Comparison of ENCODE assay signal across 1 cellular context in the genomic region with DNA sequence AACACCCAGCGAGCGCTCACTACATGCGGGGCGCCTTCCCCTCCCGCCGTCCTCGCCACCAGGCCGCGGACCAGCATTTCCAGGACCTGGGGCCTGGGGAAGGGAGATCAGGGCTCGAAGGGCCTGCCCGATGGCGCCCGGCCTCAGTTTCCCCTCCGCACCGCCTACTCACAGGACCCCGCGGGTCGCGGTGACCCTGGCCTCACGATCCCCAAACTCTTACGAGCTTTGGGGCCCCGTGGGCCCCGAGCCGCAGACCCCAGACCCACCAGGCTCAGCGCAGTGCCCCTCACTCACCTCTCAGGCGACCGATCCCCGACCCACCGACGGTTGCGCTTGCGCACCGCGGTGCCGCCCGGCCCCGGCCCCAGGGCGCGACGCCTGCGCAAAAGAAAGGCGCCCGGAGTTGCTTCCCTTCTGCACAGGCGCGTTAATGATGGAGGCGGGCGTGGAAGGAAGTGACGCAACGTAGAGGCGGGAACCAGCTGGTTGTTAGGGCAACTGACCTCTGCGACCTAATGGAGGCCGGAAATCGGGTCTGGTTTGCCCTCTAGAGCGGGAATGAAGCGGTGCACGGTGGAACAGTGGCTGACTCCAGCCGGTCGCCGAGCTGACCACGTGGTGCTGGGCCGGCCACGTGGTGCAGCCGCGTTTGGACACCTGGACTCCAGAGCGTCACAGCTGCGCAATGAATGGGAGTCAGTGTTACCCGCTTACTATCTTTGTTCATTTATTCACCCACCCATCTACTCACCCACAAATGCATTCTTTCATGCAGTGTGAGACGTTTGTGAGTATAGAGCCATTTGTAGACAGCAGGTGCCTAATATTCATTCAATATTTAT.
A peak's percentile ranks its signal among the peaks of the same experiment; 100 is the strongest.
TF ChIP-seq lines count a peak whose summit lies in the region.

A gene with protein sequence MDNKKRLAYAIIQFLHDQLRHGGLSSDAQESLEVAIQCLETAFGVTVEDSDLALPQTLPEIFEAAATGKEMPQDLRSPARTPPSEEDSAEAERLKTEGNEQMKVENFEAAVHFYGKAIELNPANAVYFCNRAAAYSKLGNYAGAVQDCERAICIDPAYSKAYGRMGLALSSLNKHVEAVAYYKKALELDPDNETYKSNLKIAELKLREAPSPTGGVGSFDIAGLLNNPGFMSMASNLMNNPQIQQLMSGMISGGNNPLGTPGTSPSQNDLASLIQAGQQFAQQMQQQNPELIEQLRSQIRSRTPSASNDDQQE (minus strand): TSS at position 338 of the 845 bp plus-strand sequence. CDS start 14,205 bp downstream, outside the sequence.

TF ChIP-seq in K562, 482 proteins besides CTCF, POLR2A, EP300 and RAD21 (continued from another document and continues in another):
- TF ChIP-seq, protein P1, sequence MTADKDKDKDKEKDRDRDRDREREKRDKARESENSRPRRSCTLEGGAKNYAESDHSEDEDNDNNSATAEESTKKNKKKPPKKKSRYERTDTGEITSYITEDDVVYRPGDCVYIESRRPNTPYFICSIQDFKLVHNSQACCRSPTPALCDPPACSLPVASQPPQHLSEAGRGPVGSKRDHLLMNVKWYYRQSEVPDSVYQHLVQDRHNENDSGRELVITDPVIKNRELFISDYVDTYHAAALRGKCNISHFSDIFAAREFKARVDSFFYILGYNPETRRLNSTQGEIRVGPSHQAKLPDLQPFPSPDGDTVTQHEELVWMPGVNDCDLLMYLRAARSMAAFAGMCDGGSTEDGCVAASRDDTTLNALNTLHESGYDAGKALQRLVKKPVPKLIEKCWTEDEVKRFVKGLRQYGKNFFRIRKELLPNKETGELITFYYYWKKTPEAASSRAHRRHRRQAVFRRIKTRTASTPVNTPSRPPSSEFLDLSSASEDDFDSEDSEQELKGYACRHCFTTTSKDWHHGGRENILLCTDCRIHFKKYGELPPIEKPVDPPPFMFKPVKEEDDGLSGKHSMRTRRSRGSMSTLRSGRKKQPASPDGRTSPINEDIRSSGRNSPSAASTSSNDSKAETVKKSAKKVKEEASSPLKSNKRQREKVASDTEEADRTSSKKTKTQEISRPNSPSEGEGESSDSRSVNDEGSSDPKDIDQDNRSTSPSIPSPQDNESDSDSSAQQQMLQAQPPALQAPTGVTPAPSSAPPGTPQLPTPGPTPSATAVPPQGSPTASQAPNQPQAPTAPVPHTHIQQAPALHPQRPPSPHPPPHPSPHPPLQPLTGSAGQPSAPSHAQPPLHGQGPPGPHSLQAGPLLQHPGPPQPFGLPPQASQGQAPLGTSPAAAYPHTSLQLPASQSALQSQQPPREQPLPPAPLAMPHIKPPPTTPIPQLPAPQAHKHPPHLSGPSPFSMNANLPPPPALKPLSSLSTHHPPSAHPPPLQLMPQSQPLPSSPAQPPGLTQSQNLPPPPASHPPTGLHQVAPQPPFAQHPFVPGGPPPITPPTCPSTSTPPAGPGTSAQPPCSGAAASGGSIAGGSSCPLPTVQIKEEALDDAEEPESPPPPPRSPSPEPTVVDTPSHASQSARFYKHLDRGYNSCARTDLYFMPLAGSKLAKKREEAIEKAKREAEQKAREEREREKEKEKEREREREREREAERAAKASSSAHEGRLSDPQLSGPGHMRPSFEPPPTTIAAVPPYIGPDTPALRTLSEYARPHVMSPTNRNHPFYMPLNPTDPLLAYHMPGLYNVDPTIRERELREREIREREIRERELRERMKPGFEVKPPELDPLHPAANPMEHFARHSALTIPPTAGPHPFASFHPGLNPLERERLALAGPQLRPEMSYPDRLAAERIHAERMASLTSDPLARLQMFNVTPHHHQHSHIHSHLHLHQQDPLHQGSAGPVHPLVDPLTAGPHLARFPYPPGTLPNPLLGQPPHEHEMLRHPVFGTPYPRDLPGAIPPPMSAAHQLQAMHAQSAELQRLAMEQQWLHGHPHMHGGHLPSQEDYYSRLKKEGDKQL (CRISPR knock-in tag; IDR thresholded peaks at IDR 0.05; ENCODE audit: borderline replicate concordance): peak; percentile 97; the same call in 1 of the 2 replicates
- TF ChIP-seq, protein P2, sequence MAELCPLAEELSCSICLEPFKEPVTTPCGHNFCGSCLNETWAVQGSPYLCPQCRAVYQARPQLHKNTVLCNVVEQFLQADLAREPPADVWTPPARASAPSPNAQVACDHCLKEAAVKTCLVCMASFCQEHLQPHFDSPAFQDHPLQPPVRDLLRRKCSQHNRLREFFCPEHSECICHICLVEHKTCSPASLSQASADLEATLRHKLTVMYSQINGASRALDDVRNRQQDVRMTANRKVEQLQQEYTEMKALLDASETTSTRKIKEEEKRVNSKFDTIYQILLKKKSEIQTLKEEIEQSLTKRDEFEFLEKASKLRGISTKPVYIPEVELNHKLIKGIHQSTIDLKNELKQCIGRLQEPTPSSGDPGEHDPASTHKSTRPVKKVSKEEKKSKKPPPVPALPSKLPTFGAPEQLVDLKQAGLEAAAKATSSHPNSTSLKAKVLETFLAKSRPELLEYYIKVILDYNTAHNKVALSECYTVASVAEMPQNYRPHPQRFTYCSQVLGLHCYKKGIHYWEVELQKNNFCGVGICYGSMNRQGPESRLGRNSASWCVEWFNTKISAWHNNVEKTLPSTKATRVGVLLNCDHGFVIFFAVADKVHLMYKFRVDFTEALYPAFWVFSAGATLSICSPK (IDR thresholded peaks at IDR 0.05; ENCODE audit: borderline replicate concordance): no peak
- TF ChIP-seq SIX5 (IDR thresholded peaks at IDR 0.05; ENCODE audit: borderline replicate concordance in 1 of 2, insufficient read depth in 1 of 2, low read depth in 1 of 2, low read length in 2 of 2): peak in 1 of 2 experiments; percentile 29; a peak in 1 of 4 replicates
- peak; percentile 38; the same call in 1 of the 2 replicates for TF ChIP-seq CBX5 (IDR thresholded peaks at IDR 0.05; ENCODE audit: borderline replicate concordance, low read depth)
- peak; percentile 53; the same call in 1 of the 2 replicates for TF ChIP-seq MEF2D (tag; conservative IDR thresholded peaks at IDR 0.05; ENCODE audit: low read depth)
- TF ChIP-seq CCNT2 (IDR thresholded peaks at IDR 0.05; ENCODE audit: borderline replicate concordance, extremely low read depth, insufficient read length, low read depth, low read length): peak; percentile 33
- TF ChIP-seq KAT7 (CRISPR knock-in tag; IDR thresholded peaks at IDR 0.05; ENCODE audit: borderline replicate concordance): peak; percentile 96; the same call in 1 of the 2 replicates
- no peak for TF ChIP-seq HEY1 (CRISPR knock-in tag; IDR thresholded peaks at IDR 0.05; ENCODE audit: borderline replicate concordance)
- no peak for TF ChIP-seq ZNF274 (IDR thresholded peaks at IDR 0.05; ENCODE audit: borderline replicate concordance, low read depth, low read length)
- peak; percentile 60 for TF ChIP-seq SIN3B (IDR thresholded peaks at IDR 0.05; ENCODE audit: low read depth)
- TF ChIP-seq, protein P3, sequence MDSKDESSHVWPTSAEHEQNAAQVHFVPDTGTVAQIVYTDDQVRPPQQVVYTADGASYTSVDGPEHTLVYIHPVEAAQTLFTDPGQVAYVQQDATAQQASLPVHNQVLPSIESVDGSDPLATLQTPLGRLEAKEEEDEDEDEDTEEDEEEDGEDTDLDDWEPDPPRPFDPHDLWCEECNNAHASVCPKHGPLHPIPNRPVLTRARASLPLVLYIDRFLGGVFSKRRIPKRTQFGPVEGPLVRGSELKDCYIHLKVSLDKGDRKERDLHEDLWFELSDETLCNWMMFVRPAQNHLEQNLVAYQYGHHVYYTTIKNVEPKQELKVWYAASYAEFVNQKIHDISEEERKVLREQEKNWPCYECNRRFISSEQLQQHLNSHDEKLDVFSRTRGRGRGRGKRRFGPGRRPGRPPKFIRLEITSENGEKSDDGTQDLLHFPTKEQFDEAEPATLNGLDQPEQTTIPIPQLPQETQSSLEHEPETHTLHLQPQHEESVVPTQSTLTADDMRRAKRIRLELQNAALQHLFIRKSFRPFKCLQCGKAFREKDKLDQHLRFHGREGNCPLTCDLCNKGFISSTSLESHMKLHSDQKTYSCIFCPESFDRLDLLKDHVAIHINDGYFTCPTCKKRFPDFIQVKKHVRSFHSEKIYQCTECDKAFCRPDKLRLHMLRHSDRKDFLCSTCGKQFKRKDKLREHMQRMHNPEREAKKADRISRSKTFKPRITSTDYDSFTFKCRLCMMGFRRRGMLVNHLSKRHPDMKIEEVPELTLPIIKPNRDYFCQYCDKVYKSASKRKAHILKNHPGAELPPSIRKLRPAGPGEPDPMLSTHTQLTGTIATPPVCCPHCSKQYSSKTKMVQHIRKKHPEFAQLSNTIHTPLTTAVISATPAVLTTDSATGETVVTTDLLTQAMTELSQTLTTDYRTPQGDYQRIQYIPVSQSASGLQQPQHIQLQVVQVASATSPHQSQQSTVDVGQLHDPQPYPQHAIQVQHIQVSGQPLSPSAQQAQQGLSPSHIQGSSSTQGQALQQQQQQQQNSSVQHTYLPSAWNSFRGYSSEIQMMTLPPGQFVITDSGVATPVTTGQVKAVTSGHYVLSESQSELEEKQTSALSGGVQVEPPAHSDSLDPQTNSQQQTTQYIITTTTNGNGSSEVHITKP (IDR thresholded peaks at IDR 0.05; ENCODE audit: partially characterized antibody): peak; percentile 21
- peak; percentile 78 for TF ChIP-seq NEUROD1 (IDR thresholded peaks at IDR 0.05; ENCODE audit: borderline replicate concordance, low read depth, low read length, partially characterized antibody)
- peak; percentile 77 for TF ChIP-seq SMAD4 (CRISPR knock-in tag; conservative IDR thresholded peaks at IDR 0.05)
- peak; percentile 80 for TF ChIP-seq C11orf30 (IDR thresholded peaks at IDR 0.05; ENCODE audit: low read depth)
- TF ChIP-seq, protein P4, sequence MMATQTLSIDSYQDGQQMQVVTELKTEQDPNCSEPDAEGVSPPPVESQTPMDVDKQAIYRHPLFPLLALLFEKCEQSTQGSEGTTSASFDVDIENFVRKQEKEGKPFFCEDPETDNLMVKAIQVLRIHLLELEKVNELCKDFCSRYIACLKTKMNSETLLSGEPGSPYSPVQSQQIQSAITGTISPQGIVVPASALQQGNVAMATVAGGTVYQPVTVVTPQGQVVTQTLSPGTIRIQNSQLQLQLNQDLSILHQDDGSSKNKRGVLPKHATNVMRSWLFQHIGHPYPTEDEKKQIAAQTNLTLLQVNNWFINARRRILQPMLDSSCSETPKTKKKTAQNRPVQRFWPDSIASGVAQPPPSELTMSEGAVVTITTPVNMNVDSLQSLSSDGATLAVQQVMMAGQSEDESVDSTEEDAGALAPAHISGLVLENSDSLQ (IDR thresholded peaks at IDR 0.05): peak; percentile 65
- no peak for TF ChIP-seq CC2D1A (IDR thresholded peaks at IDR 0.05)
- TF ChIP-seq NFXL1 (CRISPR knock-in tag; IDR thresholded peaks at IDR 0.05): peak; percentile 43; the same call in 1 of the 2 replicates
- peak; percentile 91 for TF ChIP-seq E2F3 (CRISPR knock-in tag; IDR thresholded peaks at IDR 0.05)
- peak in 1 of 2 experiments; percentile 74; a peak in 1 of 4 replicates for TF ChIP-seq SRF (CRISPR knock-in tag; IDR thresholded peaks at IDR 0.05)
- peak; percentile 67; the same call in 1 of the 2 replicates for TF ChIP-seq TCF15 (CRISPR knock-in tag; IDR thresholded peaks at IDR 0.05)
- TF ChIP-seq, protein P5, sequence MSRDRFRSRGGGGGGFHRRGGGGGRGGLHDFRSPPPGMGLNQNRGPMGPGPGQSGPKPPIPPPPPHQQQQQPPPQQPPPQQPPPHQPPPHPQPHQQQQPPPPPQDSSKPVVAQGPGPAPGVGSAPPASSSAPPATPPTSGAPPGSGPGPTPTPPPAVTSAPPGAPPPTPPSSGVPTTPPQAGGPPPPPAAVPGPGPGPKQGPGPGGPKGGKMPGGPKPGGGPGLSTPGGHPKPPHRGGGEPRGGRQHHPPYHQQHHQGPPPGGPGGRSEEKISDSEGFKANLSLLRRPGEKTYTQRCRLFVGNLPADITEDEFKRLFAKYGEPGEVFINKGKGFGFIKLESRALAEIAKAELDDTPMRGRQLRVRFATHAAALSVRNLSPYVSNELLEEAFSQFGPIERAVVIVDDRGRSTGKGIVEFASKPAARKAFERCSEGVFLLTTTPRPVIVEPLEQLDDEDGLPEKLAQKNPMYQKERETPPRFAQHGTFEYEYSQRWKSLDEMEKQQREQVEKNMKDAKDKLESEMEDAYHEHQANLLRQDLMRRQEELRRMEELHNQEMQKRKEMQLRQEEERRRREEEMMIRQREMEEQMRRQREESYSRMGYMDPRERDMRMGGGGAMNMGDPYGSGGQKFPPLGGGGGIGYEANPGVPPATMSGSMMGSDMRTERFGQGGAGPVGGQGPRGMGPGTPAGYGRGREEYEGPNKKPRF (IDR thresholded peaks at IDR 0.05; ENCODE audit: low read depth, low read length): no peak
- TF ChIP-seq STAT6 (CRISPR knock-in tag; IDR thresholded peaks at IDR 0.05): peak; percentile 37
- no peak for TF ChIP-seq SAFB (IDR thresholded peaks at IDR 0.05; ENCODE audit: borderline replicate concordance, low read depth, low read length)
- peak; percentile 30 for TF ChIP-seq BRD9 (IDR thresholded peaks at IDR 0.05; ENCODE audit: low read depth, partially characterized antibody)
- peak; percentile 85 for TF ChIP-seq NBN (IDR thresholded peaks at IDR 0.05; ENCODE audit: low read depth)
- TF ChIP-seq, protein P6, sequence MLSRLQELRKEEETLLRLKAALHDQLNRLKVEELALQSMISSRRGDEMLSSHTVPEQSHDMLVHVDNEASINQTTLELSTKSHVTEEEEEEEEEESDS (CRISPR knock-in tag; IDR thresholded peaks at IDR 0.05): no peak
- TF ChIP-seq THRB (CRISPR knock-in tag; conservative IDR thresholded peaks at IDR 0.05): no peak
- no peak for TF ChIP-seq HMG20B (CRISPR knock-in tag; IDR thresholded peaks at IDR 0.05)
- TF ChIP-seq ZFP36 (IDR thresholded peaks at IDR 0.05; ENCODE audit: low read depth, low read length, partially characterized antibody): peak; percentile 23
- TF ChIP-seq RBM17 (IDR thresholded peaks at IDR 0.05; ENCODE audit: borderline replicate concordance, low read depth, low read length): no peak
